23 cellular contexts compared by ENCODE assay signal in the genomic region with DNA sequence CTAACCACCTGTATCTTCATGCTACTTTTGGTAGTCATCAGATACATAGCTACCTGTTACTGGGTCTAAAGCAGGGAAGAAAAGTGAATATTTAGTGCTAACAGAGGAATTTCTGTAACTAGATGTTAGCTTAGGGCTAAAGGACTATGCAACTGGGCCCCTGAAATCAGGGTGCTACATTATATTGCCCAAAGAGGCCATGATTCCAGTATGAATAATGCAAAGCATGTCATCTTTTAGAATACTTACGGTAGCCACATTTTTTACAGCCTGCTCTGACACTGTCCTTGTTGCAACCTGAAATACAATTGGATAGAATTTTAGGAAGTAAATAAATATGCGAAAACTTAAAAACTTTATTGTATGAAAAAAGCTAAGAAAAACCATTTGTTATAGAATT.
"Had no signal": no experiment of that assay in that cellular context is flagged by ENCODE, and none has a peak within 500 bp of the region (broad histone marks: within the 10 kb centered on the region; RNA-seq: fewer than 3 reads in every experiment).

No MANE protein-coding gene starts in this region.

- FAIRE-seq: keratinocyte, urothelium cell line had no signal

- H3K36me3 Mint-ChIP-seq: natural killer cell had no signal

- H3K4me3 Mint-ChIP-seq: mesothelial cell of epicardium; natural killer cell; stimulated activated effector memory CD8-positive, alpha-beta T cell treated with anti-CD3 and anti-CD28 coated beads, Interleukin-12 subunit alpha, Interleukin-12 subunit beta, amount 100 ng/mL, for 72 hours; stimulated activated naive CD8-positive, alpha-beta T cell treated with anti-CD3 and anti-CD28 coated beads, Interleukin-15, Interleukin-2, amounts not matched to agents 100 ng/mL and 50 ng/mL, for 24 hours had no signal

- H3K9me3 Mint-ChIP-seq: natural killer cell; stimulated activated effector memory CD8-positive, alpha-beta T cell treated with anti-CD3 and anti-CD28 coated beads, Interleukin-12 subunit alpha, Interleukin-12 subunit beta, amount 100 ng/mL, for 72 hours; stimulated activated naive CD8-positive, alpha-beta T cell treated with anti-CD3 and anti-CD28 coated beads, Interleukin-15, Interleukin-2, amounts not matched to agents 100 ng/mL and 50 ng/mL, for 24 hours had no signal

- H3K4me1 Mint-ChIP-seq: mesothelial cell of epicardium had no signal

- H3K27ac Mint-ChIP-seq: mesothelial cell of epicardium; naive B cell; natural killer cell; progenitor cell of endocrine pancreas; stimulated activated effector memory CD8-positive, alpha-beta T cell treated with anti-CD3 and anti-CD28 coated beads, Interleukin-12 subunit alpha, Interleukin-12 subunit beta, amount 100 ng/mL, for 72 hours; stimulated activated naive CD8-positive, alpha-beta T cell treated with anti-CD3 and anti-CD28 coated beads, Interleukin-15, Interleukin-2, amounts not matched to agents 100 ng/mL and 50 ng/mL, for 24 hours had no signal

- H3K27ac ChIP-seq: left lung, ovary, right atrium auricular region, skin epidermis, suprapubic skin, thoracic aorta, tibial artery, upper lobe of right lung had no signal

- DNase-seq: hippocampal formation; left colon; left lung; mesendoderm; naive B cell; natural killer cell; ovary; stimulated activated CD4-positive, alpha-beta T cell treated with anti-CD3 and anti-CD28 coated beads, Interleukin-12 subunit alpha, Interleukin-12 subunit beta, amount 100 ng/mL, for 4 hours; stimulated activated CD4-positive, alpha-beta T cell treated with anti-CD3 and anti-CD28 coated beads, Interleukin-4, amount 100 ng/mL, for 24 hours; stimulated activated naive CD4-positive, alpha-beta T cell; tibial artery; trophoblast cell; upper lobe of right lung had no signal

- H3K27me3 Mint-ChIP-seq: naive B cell; progenitor cell of endocrine pancreas; stimulated activated naive CD8-positive, alpha-beta T cell treated with anti-CD3 and anti-CD28 coated beads, Interleukin-15, Interleukin-2, amounts not matched to agents 100 ng/mL and 50 ng/mL, for 24 hours had no signal
